ENCODE assay signal across 8 cellular contexts in genomic region chr6:36840471-36841461, GRCh38. TPM values are rescaled to one million over a fixed set of nuclear protein-coding genes. Genes with fewer than 3 reads are reported as not detected.
DNase-seq lines count a peak whose midpoint lies in the region; ATAC-seq and TF ChIP-seq lines count a peak whose summit lies in the region.

No MANE protein-coding gene starts in this region.

- intact Hi-C loops in activated T-helper 2 cell treated with anti-CD3 and anti-CD28 coated beads, Interferon-gamma antibody, Interleukin-2, Interleukin-4, amounts not matched to agents 10 μg/mL and 5 μg/mL and 100 μg/mL, durations not matched to agents 14 hours and 24 hours and 36 hours (cut with micrococcal nuclease), result no loop called here
- intact Hi-C loops in sciatic nerve (cut with DNase I), result no loop called here

- peaks cover 30% of the 10 kb centered on the region for H3K27me3 Mint-ChIP-seq in activated T-helper 2 cell treated with anti-CD3 and anti-CD28 coated beads, Interferon-gamma antibody, Interleukin-2, Interleukin-4, amounts not matched to agents 10 μg/mL and 5 μg/mL and 100 μg/mL, durations not matched to agents 14 hours and 24 hours and 36 hours (ENCODE audit: low read depth)
- peaks cover 19% of the 10 kb centered on the region for H3K27me3 Mint-ChIP-seq in glutamatergic neuron (ENCODE audit: unreplicated experiment)

- TF ChIP-seq CTCF in HFF-Myc (IDR thresholded peaks at IDR 0.05; ENCODE audit: low read depth, low read length, missing control alignments), result no peak
- TF ChIP-seq CTCF in glutamatergic neuron (IDR thresholded peaks at IDR 0.05; ENCODE audit: partially characterized antibody, unreplicated experiment), result no peak

- H3K4me1 Mint-ChIP-seq in activated T-helper 2 cell treated with anti-CD3 and anti-CD28 coated beads, Interferon-gamma antibody, Interleukin-2, Interleukin-4, amounts not matched to agents 10 μg/mL and 5 μg/mL and 100 μg/mL, durations not matched to agents 14 hours and 24 hours and 36 hours (ENCODE audit: low read depth), result peaks cover 5% of the 10 kb centered on the region
- peaks cover 7% of the 10 kb centered on the region for H3K4me1 Mint-ChIP-seq in glutamatergic neuron (ENCODE audit: low read depth, unreplicated experiment)

- H3K36me3 Mint-ChIP-seq in activated T-helper 2 cell treated with anti-CD3 and anti-CD28 coated beads, Interferon-gamma antibody, Interleukin-2, Interleukin-4, amounts not matched to agents 10 μg/mL and 5 μg/mL and 100 μg/mL, durations not matched to agents 14 hours and 24 hours and 36 hours (ENCODE audit: low read depth), result no peaks in the 10 kb centered on the region
- H3K36me3 Mint-ChIP-seq in glutamatergic neuron (ENCODE audit: unreplicated experiment), result no peaks in the 10 kb centered on the region

- H3K4me3 ChIP-seq in HFF-Myc (replicated peaks; ENCODE audit: low read depth, low read length), result peak overlapping the region; percentile 42

- H3K9me3 Mint-ChIP-seq in activated T-helper 2 cell treated with anti-CD3 and anti-CD28 coated beads, Interferon-gamma antibody, Interleukin-2, Interleukin-4, amounts not matched to agents 10 μg/mL and 5 μg/mL and 100 μg/mL, durations not matched to agents 14 hours and 24 hours and 36 hours, result no peaks in the 10 kb centered on the region
- peaks cover 10% of the 10 kb centered on the region for H3K9me3 Mint-ChIP-seq in glutamatergic neuron (ENCODE audit: unreplicated experiment)

- H3K27ac Mint-ChIP-seq in activated T-helper 2 cell treated with anti-CD3 and anti-CD28 coated beads, Interferon-gamma antibody, Interleukin-2, Interleukin-4, amounts not matched to agents 10 μg/mL and 5 μg/mL and 100 μg/mL, durations not matched to agents 14 hours and 24 hours and 36 hours, result no peak overlapping the region
- H3K27ac Mint-ChIP-seq in glutamatergic neuron (ENCODE audit: unreplicated experiment), result no peak overlapping the region

- no peak for DNase-seq in HFF-Myc (ENCODE audit: extremely low read depth, low read depth)
- DNase-seq in activated T-helper 2 cell treated with anti-CD3 and anti-CD28 coated beads, Interferon-gamma antibody, Interleukin-2, Interleukin-4, amounts not matched to agents 10 μg/mL and 5 μg/mL and 100 μg/mL, durations not matched to agents 14 hours and 24 hours and 36 hours (ENCODE audit: low spot score), result no peak
- peak; percentile 50 for DNase-seq in glutamatergic neuron
- no peak for DNase-seq in sciatic nerve (ENCODE audit: low spot score)
- DNase-seq in OCI-M1 (lab: John Stamatoyannopoulos, UW), result no peak
- no peak for DNase-seq in NCI-H1417 (lab: John Stamatoyannopoulos, UW)

- peak overlapping the region; percentile 68 for H3K4me3 Mint-ChIP-seq in activated T-helper 2 cell treated with anti-CD3 and anti-CD28 coated beads, Interferon-gamma antibody, Interleukin-2, Interleukin-4, amounts not matched to agents 10 μg/mL and 5 μg/mL and 100 μg/mL, durations not matched to agents 14 hours and 24 hours and 36 hours (ENCODE audit: low read depth)
- H3K4me3 Mint-ChIP-seq in glutamatergic neuron (ENCODE audit: unreplicated experiment), result peak overlapping the region; percentile 78

- peak; percentile 62 for ATAC-seq in sciatic nerve
- no peak for ATAC-seq in HG02798 (IDR thresholded peaks at IDR 0.05; ENCODE audit: poor library complexity, unreplicated experiment)
- ATAC-seq in GM18517 (IDR thresholded peaks at IDR 0.05; ENCODE audit: unreplicated experiment), result no peak

RNA-seq across cellular contexts. Expression of gene CPNE5, which starts 1.5 kb away (rescaled TPM):
- total RNA-seq in activated T-helper 2 cell treated with anti-CD3 and anti-CD28 coated beads, Interferon-gamma antibody, Interleukin-2, Interleukin-4, amounts not matched to agents 10 μg/mL and 5 μg/mL and 100 μg/mL, durations not matched to agents 14 hours and 24 hours and 36 hours, result 2.0 and 2.1 TPM in 2 replicates
- 2.9 TPM for total RNA-seq in glutamatergic neuron (ENCODE audit: unreplicated experiment)
- 6.9 TPM for total RNA-seq in sciatic nerve

RNA-seq across cellular contexts. Expression of gene PPIL1, which starts 33.8 kb away (rescaled TPM):
- total RNA-seq in activated T-helper 2 cell treated with anti-CD3 and anti-CD28 coated beads, Interferon-gamma antibody, Interleukin-2, Interleukin-4, amounts not matched to agents 10 μg/mL and 5 μg/mL and 100 μg/mL, durations not matched to agents 14 hours and 24 hours and 36 hours, result 52.4 and 54.8 TPM in 2 replicates
- total RNA-seq in glutamatergic neuron (ENCODE audit: unreplicated experiment) (28.6 TPM), sciatic nerve (12.7 TPM)

RNA-seq across cellular contexts. Expression of gene C6orf89, which starts 45.0 kb away (rescaled TPM):
- 28.4 and 29.9 TPM in 2 replicates for total RNA-seq in activated T-helper 2 cell treated with anti-CD3 and anti-CD28 coated beads, Interferon-gamma antibody, Interleukin-2, Interleukin-4, amounts not matched to agents 10 μg/mL and 5 μg/mL and 100 μg/mL, durations not matched to agents 14 hours and 24 hours and 36 hours
- total RNA-seq in glutamatergic neuron (ENCODE audit: unreplicated experiment), result 57.0 TPM
- total RNA-seq in sciatic nerve, result 56.6 TPM
